14 cellular contexts compared by ENCODE assay signal in the genomic region with DNA sequence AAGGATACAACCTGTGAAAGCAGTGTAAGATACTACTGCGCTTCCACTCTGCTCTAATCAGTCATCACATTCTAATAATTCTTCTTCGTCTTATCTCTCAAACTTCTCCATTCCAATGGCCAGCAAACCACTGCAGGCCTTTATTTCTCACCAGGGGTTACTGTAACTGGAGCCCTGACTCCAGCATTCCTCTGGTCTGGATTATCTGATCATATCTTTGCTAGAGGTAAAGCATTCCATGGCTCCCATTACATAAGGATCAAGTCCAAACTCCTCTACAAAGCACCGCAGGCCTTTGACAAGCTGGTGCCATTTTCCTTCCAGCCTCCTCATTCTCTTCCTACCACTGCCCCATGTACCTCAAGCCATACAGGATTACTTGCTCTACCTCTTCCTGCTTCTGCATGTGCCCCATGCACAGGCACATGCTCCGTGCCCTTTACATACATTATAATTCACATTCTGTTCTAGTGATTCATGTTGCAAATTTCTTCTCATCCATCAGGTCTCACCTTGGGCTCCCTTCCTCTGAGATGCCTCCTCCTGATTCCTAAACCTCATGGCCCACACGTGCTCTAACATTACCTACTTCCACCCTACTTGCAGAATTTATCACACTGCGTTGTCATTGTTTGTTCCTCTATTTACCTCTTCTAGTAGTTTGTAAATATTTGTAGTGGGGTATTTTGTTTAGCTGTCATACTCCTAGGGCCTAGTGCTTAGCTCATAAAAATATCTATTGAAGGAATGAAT. TPM values are rescaled to one million over a fixed set of nuclear protein-coding genes. Genes with fewer than 3 reads are reported as not detected.
DNase-seq lines count a peak whose midpoint lies in the region; ATAC-seq, FAIRE-seq and TF ChIP-seq lines count a peak whose summit lies in the region.
"Had no signal": no experiment of that assay in that cellular context is flagged by ENCODE, and none has a peak within 500 bp of the region (broad histone marks: within the 10 kb centered on the region; RNA-seq: fewer than 3 reads in every experiment).

No MANE protein-coding gene starts in this region.

- no peak overlapping the region for H3K4ac ChIP-seq in mesendoderm (ENCODE audit: low read depth, low read length)

- no TSS peak for BruUV-seq in K562 (replicated peaks; lab: Mats Ljungman, UMichigan)

- peaks cover 36% of the 10 kb centered on the region for H3K4me1 Mint-ChIP-seq in type B pancreatic cell (ENCODE audit: unreplicated experiment)

- DNase-seq in G401 (ENCODE audit: low spot score) (peak; percentile 16), NCI-H226 (peak; percentile 83), K562 (ENCODE audit: extremely low read depth in 1 of 4, low spot score in 3 of 4) (no peak), mesendoderm (peak; percentile 93), left ventricle myocardium inferior (no peak), type B pancreatic cell (ENCODE audit: extremely low spot score, unreplicated experiment) (no peak), MV-4-11 (lab: John Stamatoyannopoulos, UW) (no peak)
- DNase-seq: CD4-positive, alpha-beta T cell; Kasumi-1; NCI-H1436; NCI-H524; SHP77 treated with DMSO at 0.1 percent for 48 hours had no signal

- no peak for ATAC-seq in K562

- H3K9me3 Mint-ChIP-seq in type B pancreatic cell, result no peaks in the 10 kb centered on the region
- H3K9me3 Mint-ChIP-seq: CD4-positive, alpha-beta T cell had no signal

- H3K79me1 ChIP-seq in mesendoderm (ENCODE audit: low read length), result no peaks in the 10 kb centered on the region

- no peak overlapping the region for H4K8ac ChIP-seq in mesendoderm (ENCODE audit: low read depth, low read length)

- intact Hi-C loops in K562 (cut with micrococcal nuclease), result loop anchor here (10.0 kb wide), 1 partner anchor 245 kb away; a partner anchor contains a TSS
- intact Hi-C loops in left ventricle myocardium inferior (cut with micrococcal nuclease), result no loop called here

- no peak for TF ChIP-seq EP300 in K562 (IDR thresholded peaks at IDR 0.05; ENCODE audit: low read length)

- no peak overlapping the region for H2BK15ac ChIP-seq in mesendoderm (replicated peaks; ENCODE audit: low read depth)

- H3K27me3 ChIP-seq in K562 (ENCODE audit: control insufficient read depth in 2 of 2, insufficient read depth in 2 of 2, low read length in 2 of 2) (no peaks in the 10 kb centered on the region), mesendoderm (ENCODE audit: insufficient read depth, low read length, poor library complexity) (no peaks in the 10 kb centered on the region), left ventricle myocardium inferior (ENCODE audit: low read depth) (no peaks in the 10 kb centered on the region)

- H3K4me1 ChIP-seq in K562 (replicated peaks in 1 of 2; ENCODE audit: control insufficient read depth in 2 of 2, insufficient read depth in 2 of 2, low read length in 2 of 2) (peaks cover 0 to 15% of the 10 kb centered on the region in 2 experiments; a peak in 3 of 5 replicates), mesendoderm (ENCODE audit: control insufficient read depth, low read depth, low read length) (peaks cover 6% of the 10 kb centered on the region), left ventricle myocardium inferior (peaks cover 14% of the 10 kb centered on the region)

- CTCF ChIA-PET in K562 (lab: Yijun Ruan, JAX; ENCODE audit: low intra/inter-chr PET ratio), result interaction anchor here (0.6 kb wide), 1 partner anchor 93 kb away, joined by 4 read pairs; no protein-coding TSS in a partner anchor

- no peak overlapping the region for H3K18ac ChIP-seq in mesendoderm (ENCODE audit: low read length)

- no peak overlapping the region for H2BK120ac ChIP-seq in mesendoderm (ENCODE audit: low read depth, low read length)

- H3K4me3 ChIP-seq in K562 (no peak overlapping the region), mesendoderm (ENCODE audit: low read length) (no peak overlapping the region), left ventricle myocardium inferior (no peak overlapping the region)

- no peaks in the 10 kb centered on the region for H3K36me3 Mint-ChIP-seq in type B pancreatic cell

- TF ChIP-seq POLR2A in K562 (conservative IDR thresholded peaks at IDR 0.05), result no peak

- H3K4me2 ChIP-seq in K562 (ENCODE audit: insufficient read depth, low read length), result no peak overlapping the region
- H3K4me2 ChIP-seq in mesendoderm (ENCODE audit: low read length), result no peak overlapping the region

- H2AFZ ChIP-seq in K562 (ENCODE audit: low read depth, low read length), result peak overlapping the region; percentile 25; the same call in 1 of the 2 replicates

- no peaks in the 10 kb centered on the region for H3K27me3 Mint-ChIP-seq in type B pancreatic cell
- H3K27me3 Mint-ChIP-seq: CD4-positive, alpha-beta T cell had no signal

- no peak overlapping the region for H3K9ac ChIP-seq in K562 (ENCODE audit: insufficient read depth in 1 of 2, low read depth in 2 of 2, low read length in 2 of 2)
- H3K9ac ChIP-seq in mesendoderm (ENCODE audit: low read length), result no peak overlapping the region

- H4K20me1 ChIP-seq in K562 (replicated peaks; ENCODE audit: control insufficient read depth, insufficient read depth, low read length), result no peaks in the 10 kb centered on the region

- no peak for TF ChIP-seq RAD21 in K562 (CRISPR knock-in tag; conservative IDR thresholded peaks at IDR 0.05 in 1 of 2, IDR thresholded peaks at IDR 0.05 in 1 of 2)

- no peak overlapping the region for H3K27ac ChIP-seq in K562 (ENCODE audit: extremely low read depth, low read depth, low read length)
- no peak overlapping the region for H3K27ac ChIP-seq in mesendoderm (ENCODE audit: low read depth, low read length)
- no peak overlapping the region for H3K27ac ChIP-seq in left ventricle myocardium inferior (replicated peaks)

- H3K56ac ChIP-seq in mesendoderm (ENCODE audit: low read length), result no peak overlapping the region

- H3K27ac Mint-ChIP-seq in type B pancreatic cell, result no peak overlapping the region
- H3K27ac Mint-ChIP-seq: B cell; CD4-positive, alpha-beta T cell had no signal

- no peaks in the 10 kb centered on the region for H3K9me3 ChIP-seq in K562 (replicated peaks; ENCODE audit: control insufficient read depth, insufficient read depth, low read depth, low read length)
- no peaks in the 10 kb centered on the region for H3K9me3 ChIP-seq in left ventricle myocardium inferior (replicated peaks)

- in situ Hi-C loops in G401 (cut with HindIII; ENCODE audit: low sequenced_read_pairs), result no loop called here
- in situ Hi-C loops in K562 (cut with MboI), result no loop called here

- H2BK5ac ChIP-seq in mesendoderm (ENCODE audit: low read length), result no peak overlapping the region

- 40% methylated on average over 6 of the region's 6 CpGs for whole genome bisulfite sequencing in K562 (ENCODE audit: insufficient coverage, low coverage, missing lambda C conversion rate)
- WGBS in mesendoderm (ENCODE audit: extremely low coverage, insufficient coverage, low lambda C conversion rate), result no CpG with 5 or more reads among the region's 6 CpGs

- no peak overlapping the region for H3K23ac ChIP-seq in mesendoderm (ENCODE audit: low read length)

- no peaks in the 10 kb centered on the region for H3K9me1 ChIP-seq in K562 (ENCODE audit: control insufficient read depth, insufficient read depth, low read length)

- POLR2A ChIA-PET in K562 (lab: Yijun Ruan, JAX), result interaction anchor here (1.3 kb wide), 1 partner anchor 9 kb away, joined by 8 read pairs; a partner anchor contains a TSS

- H3K79me2 ChIP-seq in K562 (ENCODE audit: control insufficient read depth, insufficient read depth, low read length) (no peaks in the 10 kb centered on the region), mesendoderm (ENCODE audit: control insufficient read depth, insufficient read depth, low read length) (no peaks in the 10 kb centered on the region)

- FAIRE-seq in K562 (lab: Jason Lieb, UNC), result no peak
- FAIRE-seq: RCC 7860 had no signal

- TF ChIP-seq CTCF in K562 (IDR thresholded peaks at IDR 0.05 in 2 of 3, conservative IDR thresholded peaks at IDR 0.05 in 1 of 3; ENCODE audit: insufficient read depth in 2 of 3, low read depth in 1 of 3, low read length in 3 of 3), result no peak
- TF ChIP-seq CTCF in left ventricle myocardium inferior (IDR thresholded peaks at IDR 0.05; ENCODE audit: borderline replicate concordance), result no peak
- no peak for TF ChIP-seq CTCF in type B pancreatic cell (conservative IDR thresholded peaks at IDR 0.05)

- no peak overlapping the region for H4K5ac ChIP-seq in mesendoderm (ENCODE audit: low read length)

- no peak overlapping the region for H2AK5ac ChIP-seq in mesendoderm (ENCODE audit: low read length)

- H3K36me3 ChIP-seq in K562 (ENCODE audit: control insufficient read depth, insufficient read depth, low read length), result no peaks in the 10 kb centered on the region
- no peaks in the 10 kb centered on the region for H3K36me3 ChIP-seq in mesendoderm (ENCODE audit: control insufficient read depth, insufficient read depth, low read length)
- no peaks in the 10 kb centered on the region for H3K36me3 ChIP-seq in left ventricle myocardium inferior

- H3K4me3 Mint-ChIP-seq in type B pancreatic cell, result no peak overlapping the region
- H3K4me3 Mint-ChIP-seq: B cell; CD4-positive, alpha-beta T cell had no signal

TF ChIP-seq in K562, 482 proteins besides CTCF, POLR2A, EP300 and RAD21 (continues in another document):
- no peak for TF ChIP-seq KAT8 (IDR thresholded peaks at IDR 0.05; ENCODE audit: low read depth)

RNA-seq across cellular contexts. Expression of a gene that starts 9.3 kb away (rescaled TPM):
- total RNA-seq in G401 (2014; rRNA removed; shearing (Covaris generic)), result 453 and 578 TPM in 2 replicates
- 44.8 and 218 TPM in 2 replicates for total RNA-seq in K562 (2011; cell fraction: chromatin; rRNA removed; ENCODE audit: low replicate concordance)
- 38.5 and 46.2 TPM in 2 replicates for total RNA-seq in K562 (2011; cell fraction: nucleolus; rRNA removed)
- 82.6 and 125 TPM in 2 replicates for total RNA-seq in K562 (2011; cell fraction: nucleoplasm; rRNA removed)
- 656 and 761 TPM in 2 replicates for total RNA-seq in K562 (2014; rRNA removed)
- 464 and 519 TPM in 2 replicates for total RNA-seq in K562 (2014; rRNA removed; fragmentation: Illumina TruSeq; extraction: Trizol)
- 523 and 537 TPM in 2 replicates for total RNA-seq in K562 (2015; rRNA removed; fragmentation: Illumina TruSeq; extraction: Trizol)
- total RNA-seq in K562 (2021), result 415 and 449 TPM in 2 replicates
- 295 and 420 TPM in 2 replicates for polyA plus RNA-seq in K562 (2011; rRNA removed)
- polyA plus RNA-seq in K562 (2011; cell fraction: cytosol; rRNA removed), result 136 and 207 TPM in 2 replicates
- 65.4 and 88.8 TPM in 2 replicates for polyA plus RNA-seq in K562 (2011; cell fraction: nucleus; rRNA removed)
- polyA plus RNA-seq in K562 (2012), result 218 and 429 TPM in 2 replicates
- polyA plus RNA-seq in K562 (2014; fragmentation: Illumina TruSeq; extraction: Trizol), result 492 and 549 TPM in 2 replicates
- 10 to 100 TPM; 79.9 to 81.2 TPM for polyA plus RNA-seq in K562 (2014; fragmentation: Nextera tagmentation; extraction: Ambion mirVana)
- 494 and 522 TPM in 2 replicates for polyA plus RNA-seq in K562 (2014; rRNA removed)
- polyA minus RNA-seq in K562 (2011; rRNA and poly(A)+ RNA removed), result 427 and 585 TPM in 2 replicates
- polyA minus RNA-seq in K562 (2011; cell fraction: cytosol; rRNA and poly(A)+ RNA removed), result 185 and 239 TPM in 2 replicates
- polyA minus RNA-seq in K562 (2011; cell fraction: nucleus; rRNA and poly(A)+ RNA removed), result 63.4 and 107 TPM in 2 replicates
- 666 TPM for polyA plus RNA-seq in mesendoderm (2013, experiment 1 of 2)
- polyA plus RNA-seq in mesendoderm (2013, experiment 2 of 2), result 677 TPM
- total RNA-seq in left ventricle myocardium inferior, result 125 TPM
- 252 and 277 TPM in 2 replicates for total RNA-seq in type B pancreatic cell (ENCODE audit: low replicate concordance)

Comparison
In these comparisons a context has a peak if more than half of its experiments do, and no peak if none do; other contexts are left out.
1. DNase-seq: peak in G401 (single experiment), NCI-H226 (single experiment) and mesendoderm (single experiment); none in K562 (0 of 4), left ventricle myocardium inferior (single experiment), type B pancreatic cell (single experiment) and MV-4-11 (single experiment).